ENCODE assay signal across 15 cellular contexts in genomic region chr12:3613641-3614180, GRCh38.
DNase-seq lines count a peak whose midpoint lies in the region; ATAC-seq and TF ChIP-seq lines count a peak whose summit lies in the region.
"Had no signal": no experiment of that assay in that cellular context is flagged by ENCODE, and none has a peak within 500 bp of the region (broad histone marks: within the 10 kb centered on the region; RNA-seq: fewer than 3 reads in every experiment).

No MANE protein-coding gene starts in this region.

- no peaks in the 10 kb centered on the region for H3F3A ChIP-seq in smooth muscle cell (ENCODE audit: low read depth)

- ATAC-seq in stimulated activated effector memory CD8-positive, alpha-beta T cell treated with anti-CD3 and anti-CD28 coated beads, Interleukin-12 subunit alpha, Interleukin-12 subunit beta, amount 100 ng/mL, for 72 hours: no peak

- H3K14ac ChIP-seq in neuronal stem cell (ENCODE audit: low read length): no peak overlapping the region

- TF ChIP-seq CTCF in CD14-positive monocyte (IDR thresholded peaks at IDR 0.05): no peak
- TF ChIP-seq CTCF in chondrocyte (IDR thresholded peaks at IDR 0.05): no peak
- TF ChIP-seq CTCF in smooth muscle cell (IDR thresholded peaks at IDR 0.05; ENCODE audit: borderline replicate concordance, insufficient read depth, poor library complexity, severe bottlenecking): no peak
- TF ChIP-seq CTCF in GM20000 (IDR thresholded peaks at IDR 0.05; ENCODE audit: extremely low read depth, missing control alignments): no peak

- H3K4me3 ChIP-seq in neuronal stem cell (ENCODE audit: low read length in 2 of 2): no peak overlapping the region
- no peak overlapping the region for H3K4me3 ChIP-seq in smooth muscle cell

- H3K4me1 Mint-ChIP-seq in CD14-positive monocyte (no peaks in the 10 kb centered on the region), chondrocyte (ENCODE audit: low read depth) (no peaks in the 10 kb centered on the region)
- no peaks in the 10 kb centered on the region for H3K4me1 Mint-ChIP-seq in stimulated activated effector memory CD8-positive, alpha-beta T cell treated with anti-CD3 and anti-CD28 coated beads, Interleukin-12 subunit alpha, Interleukin-12 subunit beta, amount 100 ng/mL, for 72 hours

- POLR2A ChIA-PET in HEK293T (lab: Yijun Ruan, JAX): no interaction called here

- CTCF ChIA-PET in HEK293T (lab: Yijun Ruan, JAX): interaction anchor here (1.4 kb wide), 1 partner anchor 313 kb away, joined by 3 read pairs; no protein-coding TSS in a partner anchor

- no peak overlapping the region for H3K4me2 ChIP-seq in neuronal stem cell (ENCODE audit: insufficient read depth, low read length, poor library complexity, severe bottlenecking)
- no peak overlapping the region for H3K4me2 ChIP-seq in smooth muscle cell

- DNase-seq in CD14-positive monocyte (ENCODE audit: low spot score) (peak; percentile 42), chondrocyte (ENCODE audit: low spot score) (peak; percentile 37), neuronal stem cell (ENCODE audit: low spot score) (no peak), smooth muscle cell (lab: John Stamatoyannopoulos, UW; ENCODE audit: unreplicated experiment) (no peak), HEK293T (ENCODE audit: extremely low spot score) (no peak), GM20000 (ENCODE audit: low spot score) (no peak)
- no peak for DNase-seq in stimulated activated effector memory CD8-positive, alpha-beta T cell treated with anti-CD3 and anti-CD28 coated beads, Interleukin-12 subunit alpha, Interleukin-12 subunit beta, amount 100 ng/mL, for 72 hours (ENCODE audit: low spot score in 2 of 2)
- DNase-seq: C1 segment of cervical spinal cord; Caco-2; CD4-positive, alpha-beta T cell; DMS79; GDM1; GOT3; H9 had no signal

- no peak overlapping the region for H2BK120ac ChIP-seq in neuronal stem cell (ENCODE audit: low read depth, low read length)

- H3K4me1 ChIP-seq in neuronal stem cell (ENCODE audit: control insufficient read depth in 2 of 2, insufficient read depth in 1 of 2, low read depth in 1 of 2, low read length in 2 of 2) (peaks cover 9 to 10% of the 10 kb centered on the region in 2 donors), smooth muscle cell (ENCODE audit: low read depth) (peaks cover 4% of the 10 kb centered on the region)
- H3K4me1 ChIP-seq: Caco-2 had no signal

- H3K27me3 Mint-ChIP-seq in CD14-positive monocyte (ENCODE audit: low read depth in 3 of 3) (no peaks in the 10 kb centered on the region), chondrocyte (ENCODE audit: low read depth) (peaks cover 15% of the 10 kb centered on the region)
- H3K27me3 Mint-ChIP-seq: B cell; CD4-positive, alpha-beta T cell had no signal

- H3K9me3 ChIP-seq in neuronal stem cell (replicated peaks in 1 of 2; ENCODE audit: control insufficient read depth in 2 of 2, insufficient read depth in 1 of 2, low read depth in 1 of 2, low read length in 2 of 2): peaks cover 0 to 10% of the 10 kb centered on the region in 2 donors
- no peaks in the 10 kb centered on the region for H3K9me3 ChIP-seq in smooth muscle cell (replicated peaks; ENCODE audit: low read depth)

- peaks cover 63 to 78% of the 10 kb centered on the region in 2 donors for H3K36me3 Mint-ChIP-seq in CD14-positive monocyte
- H3K36me3 Mint-ChIP-seq in chondrocyte (ENCODE audit: low read depth): peaks cover 2% of the 10 kb centered on the region
- H3K36me3 Mint-ChIP-seq in stimulated activated effector memory CD8-positive, alpha-beta T cell treated with anti-CD3 and anti-CD28 coated beads, Interleukin-12 subunit alpha, Interleukin-12 subunit beta, amount 100 ng/mL, for 72 hours: peaks cover 74% of the 10 kb centered on the region

- H4K91ac ChIP-seq in neuronal stem cell (ENCODE audit: low read depth, low read length, poor library complexity): no peak overlapping the region

- H3K27me3 ChIP-seq in neuronal stem cell (ENCODE audit: control insufficient read depth in 3 of 3, insufficient read depth in 3 of 3, low read depth in 1 of 3, low read length in 3 of 3) (no peaks in the 10 kb centered on the region), smooth muscle cell (ENCODE audit: low read depth) (peaks cover 5% of the 10 kb centered on the region)

- H3K4ac ChIP-seq in neuronal stem cell (ENCODE audit: low read length): no peak overlapping the region

- no peak overlapping the region for H3K27ac ChIP-seq in neuronal stem cell (replicated peaks; ENCODE audit: low read length)
- no peak overlapping the region for H3K27ac ChIP-seq in smooth muscle cell (ENCODE audit: low read depth)

- no peak overlapping the region for H3K23ac ChIP-seq in neuronal stem cell (ENCODE audit: low read depth, low read length, poor library complexity)

- H3K36me3 ChIP-seq in neuronal stem cell (replicated peaks in 1 of 2; ENCODE audit: control insufficient read depth in 2 of 2, insufficient read depth in 2 of 2, low read length in 2 of 2) (no peaks in the 10 kb centered on the region), smooth muscle cell (ENCODE audit: low read depth) (no peaks in the 10 kb centered on the region)

- WGBS in neuronal stem cell (ENCODE audit: extremely low coverage in 2 of 2, insufficient read length in 2 of 2, insufficient replicate concordance in 1 of 2), 2 donors: no CpG with 5 or more reads among the region's 10 CpGs
- WGBS in smooth muscle cell (ENCODE audit: low lambda C conversion rate): 94% methylated on average over 10 of the region's 10 CpGs

- H3K9ac ChIP-seq in neuronal stem cell (ENCODE audit: low read depth, low read length, poor library complexity): no peak overlapping the region
- H3K9ac ChIP-seq in smooth muscle cell (ENCODE audit: low read depth): no peak overlapping the region

- H2BK12ac ChIP-seq in neuronal stem cell (ENCODE audit: low read length): no peak overlapping the region

- H3K9me3 Mint-ChIP-seq in CD14-positive monocyte (peaks cover 0 to 5% (median 2%) of the 10 kb centered on the region in 7 donors), chondrocyte (ENCODE audit: low read depth) (peaks cover 10% of the 10 kb centered on the region)
- H3K9me3 Mint-ChIP-seq in stimulated activated effector memory CD8-positive, alpha-beta T cell treated with anti-CD3 and anti-CD28 coated beads, Interleukin-12 subunit alpha, Interleukin-12 subunit beta, amount 100 ng/mL, for 72 hours: no peaks in the 10 kb centered on the region
- H3K9me3 Mint-ChIP-seq: H9 had no signal

- H2BK15ac ChIP-seq in neuronal stem cell (ENCODE audit: low read length): peak overlapping the region; percentile 26

- peak overlapping the region; percentile 51 for H3K18ac ChIP-seq in neuronal stem cell (ENCODE audit: low read length)

- no peaks in the 10 kb centered on the region for H3K79me1 ChIP-seq in neuronal stem cell (ENCODE audit: low read depth, low read length)

- H4K8ac ChIP-seq in neuronal stem cell (ENCODE audit: low read depth, low read length): no peak overlapping the region

- H3K27ac Mint-ChIP-seq in CD14-positive monocyte: no peak overlapping the region
- no peak overlapping the region for H3K27ac Mint-ChIP-seq in chondrocyte (ENCODE audit: unreplicated experiment)
- peak overlapping the region; percentile 67 for H3K27ac Mint-ChIP-seq in stimulated activated effector memory CD8-positive, alpha-beta T cell treated with anti-CD3 and anti-CD28 coated beads, Interleukin-12 subunit alpha, Interleukin-12 subunit beta, amount 100 ng/mL, for 72 hours
- H3K27ac Mint-ChIP-seq: B cell; CD4-positive, alpha-beta T cell; H9 had no signal

- H3K79me2 ChIP-seq in smooth muscle cell (ENCODE audit: low read depth): no peaks in the 10 kb centered on the region

- H3K4me3 Mint-ChIP-seq in CD14-positive monocyte (no peak overlapping the region), chondrocyte (ENCODE audit: unreplicated experiment) (no peak overlapping the region)
- H3K4me3 Mint-ChIP-seq in stimulated activated effector memory CD8-positive, alpha-beta T cell treated with anti-CD3 and anti-CD28 coated beads, Interleukin-12 subunit alpha, Interleukin-12 subunit beta, amount 100 ng/mL, for 72 hours: no peak overlapping the region
- H3K4me3 Mint-ChIP-seq: B cell; CD4-positive, alpha-beta T cell; H9 had no signal

- peak overlapping the region; percentile 83 for H2BK5ac ChIP-seq in neuronal stem cell (ENCODE audit: low read length)

- H4K20me1 ChIP-seq in smooth muscle cell (ENCODE audit: low read depth): no peaks in the 10 kb centered on the region

- H2AFZ ChIP-seq in neuronal stem cell (ENCODE audit: low read length) (no peak overlapping the region), smooth muscle cell (ENCODE audit: low read depth) (no peak overlapping the region)

- peak overlapping the region; percentile 67 for H2AK5ac ChIP-seq in neuronal stem cell (ENCODE audit: low read depth, low read length)

- intact Hi-C loops in CD14-positive monocyte (cut with micrococcal nuclease): no loop called here

TF ChIP-seq in HEK293T, 16 proteins besides CTCF, POLR2A, EP300 and RAD21:
- TF ChIP-seq FOXK2 (IDR thresholded peaks at IDR 0.05) (no peak), HDGF (IDR thresholded peaks at IDR 0.05; ENCODE audit: borderline replicate concordance) (no peak), NFRKB (IDR thresholded peaks at IDR 0.05) (no peak), ZNF384 (IDR thresholded peaks at IDR 0.05) (no peak), ARNT (IDR thresholded peaks at IDR 0.05) (no peak), SP1 (IDR thresholded peaks at IDR 0.05) (no peak), CTBP1 (IDR thresholded peaks at IDR 0.05; ENCODE audit: borderline replicate concordance) (no peak), LEF1 (IDR thresholded peaks at IDR 0.05; ENCODE audit: borderline replicate concordance) (no peak), SUZ12 (IDR thresholded peaks at IDR 0.05) (no peak), FOXA1 (IDR thresholded peaks at IDR 0.05) (no peak), FOXM1 (IDR thresholded peaks at IDR 0.05; ENCODE audit: borderline replicate concordance) (no peak), TARDBP (IDR thresholded peaks at IDR 0.05) (no peak), L3MBTL2 (conservative IDR thresholded peaks at IDR 0.05) (no peak), BHLHE40 (IDR thresholded peaks at IDR 0.05; ENCODE audit: borderline replicate concordance) (no peak)
- TF ChIP-seq, protein P1, sequence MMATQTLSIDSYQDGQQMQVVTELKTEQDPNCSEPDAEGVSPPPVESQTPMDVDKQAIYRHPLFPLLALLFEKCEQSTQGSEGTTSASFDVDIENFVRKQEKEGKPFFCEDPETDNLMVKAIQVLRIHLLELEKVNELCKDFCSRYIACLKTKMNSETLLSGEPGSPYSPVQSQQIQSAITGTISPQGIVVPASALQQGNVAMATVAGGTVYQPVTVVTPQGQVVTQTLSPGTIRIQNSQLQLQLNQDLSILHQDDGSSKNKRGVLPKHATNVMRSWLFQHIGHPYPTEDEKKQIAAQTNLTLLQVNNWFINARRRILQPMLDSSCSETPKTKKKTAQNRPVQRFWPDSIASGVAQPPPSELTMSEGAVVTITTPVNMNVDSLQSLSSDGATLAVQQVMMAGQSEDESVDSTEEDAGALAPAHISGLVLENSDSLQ (IDR thresholded peaks at IDR 0.05): no peak

Comparison
In these comparisons a context has a peak if more than half of its experiments do, and no peak if none do; other contexts are left out.
1. DNase-seq: peak in CD14-positive monocyte (single experiment) and chondrocyte (single experiment); none in neuronal stem cell (single experiment), stimulated activated effector memory CD8-positive, alpha-beta T cell treated with anti-CD3 and anti-CD28 coated beads, Interleukin-12 subunit alpha, Interleukin-12 subunit beta, amount 100 ng/mL, for 72 hours (0 of 2), smooth muscle cell (single experiment), HEK293T (single experiment) and GM20000 (single experiment).